In genomic region chr14:37593496-37594237, GRCh38 we compare ENCODE assay signal across 9 cellular contexts. TPM values are rescaled to one million over a fixed set of nuclear protein-coding genes. Genes with fewer than 3 reads are reported as not detected.
DNase-seq lines count a peak whose midpoint lies in the region; ATAC-seq and TF ChIP-seq lines count a peak whose summit lies in the region.
"Had no signal": no experiment of that assay in that cellular context is flagged by ENCODE, and none has a peak within 500 bp of the region (broad histone marks: within the 10 kb centered on the region; RNA-seq: fewer than 3 reads in every experiment).

No MANE protein-coding gene starts in this region.

- WGBS in esophagus squamous epithelium, 2 donors: 10 to 13% methylated on average over 14 of the region's 14 CpGs

- H3K4me3 ChIP-seq in Peyer's patch (peak overlapping the region in 3 of 4 donors; percentile 25 to 70 (median 54)), esophagus squamous epithelium (peak overlapping the region; percentile 58 to 72 (median 62)), skeletal muscle satellite cell (ENCODE audit: low read length) (peak overlapping the region; percentile 71)

- no peak overlapping the region for H3K9ac ChIP-seq in skeletal muscle satellite cell (ENCODE audit: low read depth, low read length)

- no peak for TF ChIP-seq CTCF in Peyer's patch (IDR thresholded peaks at IDR 0.05)
- TF ChIP-seq CTCF in esophagus squamous epithelium (IDR thresholded peaks at IDR 0.05): no peak

- H3K36me3 ChIP-seq in Peyer's patch: no peaks in the 10 kb centered on the region
- no peaks in the 10 kb centered on the region for H3K36me3 ChIP-seq in esophagus squamous epithelium
- no peaks in the 10 kb centered on the region for H3K36me3 ChIP-seq in skeletal muscle satellite cell (ENCODE audit: insufficient read depth, low read length)

- intact Hi-C loops in esophagus squamous epithelium (cut with DNase I): loop anchor here (5.0 kb wide), 1 partner anchor 346 kb away; no protein-coding TSS in a partner anchor

- H3K27ac ChIP-seq in Peyer's patch (peak overlapping the region in 3 of 4 donors; percentile 83 to 96 (median 94)), esophagus squamous epithelium (peak overlapping the region; percentile 31 to 95 (median 90))

- H3K4me1 ChIP-seq in Peyer's patch (peaks cover 0 to 24% (median 0%) of the 10 kb centered on the region in 4 donors), esophagus squamous epithelium (peaks cover 16 to 63% (median 20%) of the 10 kb centered on the region in 3 donors), skeletal muscle satellite cell (ENCODE audit: control insufficient read depth, insufficient read depth, low read length) (peaks cover 13% of the 10 kb centered on the region)

- TF ChIP-seq POLR2A in Peyer's patch (IDR thresholded peaks at IDR 0.05): no peak
- no peak for TF ChIP-seq POLR2A in esophagus squamous epithelium (IDR thresholded peaks at IDR 0.05)

- ATAC-seq in HG03280 (IDR thresholded peaks at IDR 0.05; ENCODE audit: unreplicated experiment): no peak

- peaks cover 0 to 36% of the 10 kb centered on the region in 2 donors for H3K27me3 ChIP-seq in Peyer's patch
- H3K27me3 ChIP-seq in esophagus squamous epithelium: peaks cover 0 to 99% (median 25%) of the 10 kb centered on the region in 4 donors
- H3K27me3 ChIP-seq in skeletal muscle satellite cell (ENCODE audit: control insufficient read depth, insufficient read depth, low read length): peaks cover 87% of the 10 kb centered on the region

- DNase-seq in SHP77 treated with DMSO at 0.1 percent for 48 hours (lab: John Stamatoyannopoulos, UW) (peak; percentile 24), SHP77 (lab: John Stamatoyannopoulos, UW) (no peak), Peyer's patch (no peak), esophagus squamous epithelium (lab: John Stamatoyannopoulos, UW) (no peak), NCI-H524 treated with DMSO at 0.1 percent for 48 hours (lab: John Stamatoyannopoulos, UW) (no peak), AG08396 (ENCODE audit: low spot score) (no peak)

- H3K9me3 ChIP-seq in Peyer's patch (peaks cover 0 to 6% (median 0%) of the 10 kb centered on the region in 4 donors), esophagus squamous epithelium (no peaks in the 10 kb centered on the region), skeletal muscle satellite cell (replicated peaks; ENCODE audit: low read length) (peaks cover 2% of the 10 kb centered on the region)

- peak overlapping the region; percentile 97 for H3K4me2 ChIP-seq in skeletal muscle satellite cell (ENCODE audit: low read length)

RNA-seq across cellular contexts. Expression of gene FOXA1, which starts 1.4 kb away (rescaled TPM):
- total RNA-seq in Peyer's patch: 10 to 100 TPM in 3 of 4 donors, 1 to 10 TPM in 1; 7.4 to 24.6 (median 21.4) TPM
- 10 to 100 TPM; 27.7 to 34.4 (median 29.1) TPM for total RNA-seq in esophagus squamous epithelium
- 0.44 TPM in 1 of 2 replicates, not detected in the other for total RNA-seq in skeletal muscle satellite cell (2012; rRNA removed)
- total RNA-seq: chondrocyte had no signal

RNA-seq across cellular contexts. Expression of gene TTC6, which starts 1.8 kb away (rescaled TPM):
- 10 to 100 TPM in 1 of 4 donors, 1 to 10 TPM in 2, not detected in 1; 1.8 to 12.7 (median 3.6) TPM for total RNA-seq in Peyer's patch
- total RNA-seq in esophagus squamous epithelium: 1 to 10 TPM in 3 of 4 donors, under 1 TPM in 1; 0.82 to 8.4 (median 3.5) TPM
- total RNA-seq in skeletal muscle satellite cell (2012; rRNA removed): under 0.01 TPM in 2 replicates
- total RNA-seq: chondrocyte had no signal
